In the genomic region with DNA sequence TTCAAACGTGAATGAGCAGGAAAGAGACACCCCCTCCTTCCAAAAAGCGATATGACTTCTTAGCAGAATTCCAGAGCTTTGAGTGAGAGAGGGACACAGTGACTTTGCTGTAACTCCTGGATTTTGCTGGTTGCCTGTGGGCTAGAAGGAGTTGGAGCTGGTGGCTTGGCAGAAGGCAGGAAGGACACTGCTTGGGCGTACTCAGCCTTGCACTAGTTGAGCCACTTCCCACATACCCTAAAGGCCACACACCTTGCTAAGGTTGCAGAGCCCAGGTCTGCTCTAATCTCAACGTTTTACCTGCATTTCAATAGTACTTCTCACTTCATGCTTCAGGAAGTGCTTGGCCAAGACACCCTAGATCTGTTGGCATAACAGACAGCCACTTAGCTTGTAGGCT, we compare ENCODE assay signal across 19 cellular contexts. TPM values are rescaled to one million over a fixed set of nuclear protein-coding genes. Genes with fewer than 3 reads are reported as not detected.
DNase-seq lines count a peak whose midpoint lies in the region; ATAC-seq, FAIRE-seq and TF ChIP-seq lines count a peak whose summit lies in the region.
"Had no signal": no experiment of that assay in that cellular context is flagged by ENCODE, and none has a peak within 500 bp of the region (broad histone marks: within the 10 kb centered on the region; RNA-seq: fewer than 3 reads in every experiment).

No MANE protein-coding gene starts in this region.

- H3K4me1 Mint-ChIP-seq in T-helper 1 cell treated with Interleukin-12 subunit alpha and Interleukin-12 subunit beta and Interleukin-4 antibody, amounts not matched to agents 30 μg/mL and 1 μg/mL, for 36 hours (ENCODE audit: low read depth) = peaks cover 17% of the 10 kb centered on the region
- H3K4me1 Mint-ChIP-seq in central memory CD8-positive, alpha-beta T cell = peaks cover 44% of the 10 kb centered on the region
- peaks cover 50% of the 10 kb centered on the region for H3K4me1 Mint-ChIP-seq in stimulated activated effector memory CD8-positive, alpha-beta T cell treated with anti-CD3 and anti-CD28 coated beads, Interleukin-12 subunit alpha, Interleukin-12 subunit beta, amount 100 ng/mL, for 72 hours

- peak; percentile 85 for FAIRE-seq in HTR-8/SVneo (lab: Jason Lieb, UNC)
- FAIRE-seq: G401.6, K562 had no signal

- H3K27me3 ChIP-seq in ascending aorta = no peaks in the 10 kb centered on the region

- peak overlapping the region; percentile 8 for H3K27ac Mint-ChIP-seq in T-helper 1 cell treated with Interleukin-12 subunit alpha and Interleukin-12 subunit beta and Interleukin-4 antibody, amounts not matched to agents 30 μg/mL and 1 μg/mL, for 36 hours
- peak overlapping the region; percentile 90 for H3K27ac Mint-ChIP-seq in central memory CD8-positive, alpha-beta T cell (ENCODE audit: low read depth)
- peak overlapping the region; percentile 55 for H3K27ac Mint-ChIP-seq in stimulated activated effector memory CD8-positive, alpha-beta T cell treated with anti-CD3 and anti-CD28 coated beads, Interleukin-12 subunit alpha, Interleukin-12 subunit beta, amount 100 ng/mL, for 72 hours

- no peak for ATAC-seq in central memory CD8-positive, alpha-beta T cell (replicated peaks; ENCODE audit: extremely low read depth, poor library complexity, severe bottlenecking)
- no peak for ATAC-seq in stimulated activated effector memory CD8-positive, alpha-beta T cell treated with anti-CD3 and anti-CD28 coated beads, Interleukin-12 subunit alpha, Interleukin-12 subunit beta, amount 100 ng/mL, for 72 hours

- no peaks in the 10 kb centered on the region for H3K9me3 Mint-ChIP-seq in T-helper 1 cell treated with Interleukin-12 subunit alpha and Interleukin-12 subunit beta and Interleukin-4 antibody, amounts not matched to agents 30 μg/mL and 1 μg/mL, for 36 hours
- peaks cover 9% of the 10 kb centered on the region for H3K9me3 Mint-ChIP-seq in central memory CD8-positive, alpha-beta T cell
- peaks cover 8% of the 10 kb centered on the region for H3K9me3 Mint-ChIP-seq in stimulated activated effector memory CD8-positive, alpha-beta T cell treated with anti-CD3 and anti-CD28 coated beads, Interleukin-12 subunit alpha, Interleukin-12 subunit beta, amount 100 ng/mL, for 72 hours

- H3K27me3 Mint-ChIP-seq in T-helper 1 cell treated with Interleukin-12 subunit alpha and Interleukin-12 subunit beta and Interleukin-4 antibody, amounts not matched to agents 30 μg/mL and 1 μg/mL, for 36 hours (ENCODE audit: low read depth) = no peaks in the 10 kb centered on the region
- H3K27me3 Mint-ChIP-seq in central memory CD8-positive, alpha-beta T cell = no peaks in the 10 kb centered on the region

- peaks cover 35% of the 10 kb centered on the region for H3K36me3 Mint-ChIP-seq in T-helper 1 cell treated with Interleukin-12 subunit alpha and Interleukin-12 subunit beta and Interleukin-4 antibody, amounts not matched to agents 30 μg/mL and 1 μg/mL, for 36 hours (ENCODE audit: low read depth)
- peaks cover 28% of the 10 kb centered on the region for H3K36me3 Mint-ChIP-seq in central memory CD8-positive, alpha-beta T cell (ENCODE audit: insufficient read depth)
- peaks cover 20% of the 10 kb centered on the region for H3K36me3 Mint-ChIP-seq in stimulated activated effector memory CD8-positive, alpha-beta T cell treated with anti-CD3 and anti-CD28 coated beads, Interleukin-12 subunit alpha, Interleukin-12 subunit beta, amount 100 ng/mL, for 72 hours

- H3K9me3 ChIP-seq in ascending aorta = no peaks in the 10 kb centered on the region
- H3K9me3 ChIP-seq: SK-N-SH had no signal

- H3K27ac ChIP-seq in ascending aorta = no peak overlapping the region
- H3K27ac ChIP-seq: 22Rv1 had no signal

- H3K4me3 Mint-ChIP-seq in T-helper 1 cell treated with Interleukin-12 subunit alpha and Interleukin-12 subunit beta and Interleukin-4 antibody, amounts not matched to agents 30 μg/mL and 1 μg/mL, for 36 hours = no peak overlapping the region
- H3K4me3 Mint-ChIP-seq in central memory CD8-positive, alpha-beta T cell = no peak overlapping the region
- H3K4me3 Mint-ChIP-seq in stimulated activated effector memory CD8-positive, alpha-beta T cell treated with anti-CD3 and anti-CD28 coated beads, Interleukin-12 subunit alpha, Interleukin-12 subunit beta, amount 100 ng/mL, for 72 hours = no peak overlapping the region
- H3K4me3 Mint-ChIP-seq: CD14-positive monocyte had no signal

- H3K36me3 ChIP-seq in ascending aorta = peaks cover 2% of the 10 kb centered on the region in 2 donors

- no peak overlapping the region for H3K4me3 ChIP-seq in ascending aorta
- H3K4me3 ChIP-seq: K562 had no signal

- DNase-seq in T-helper 1 cell (no peak), HTR-8/SVneo (ENCODE audit: insufficient read length, low spot score) (no peak), erythroblast (lab: John Stamatoyannopoulos, UW) (no peak), ascending aorta (ENCODE audit: low spot score in 2 of 2) (no peak), GOT3 (lab: John Stamatoyannopoulos, UW) (no peak)
- no peak for DNase-seq in central memory CD8-positive, alpha-beta T cell (ENCODE audit: low spot score in 2 of 2)
- DNase-seq in stimulated activated effector memory CD8-positive, alpha-beta T cell treated with anti-CD3 and anti-CD28 coated beads, Interleukin-12 subunit alpha, Interleukin-12 subunit beta, amount 100 ng/mL, for 72 hours (ENCODE audit: low spot score in 2 of 2) = no peak
- DNase-seq: COR-L47, NCI-H1105 treated with DMSO at 0.1 percent for 48 hours, NCI-H1694, NCI-H2081 treated with DMSO at 0.1 percent for 48 hours, NCI-H446 treated with DMSO at 0.1 percent for 48 hours, SHP77 treated with DMSO at 0.1 percent for 48 hours, SK-N-SH had no signal

- no peak for TF ChIP-seq CTCF in ascending aorta (IDR thresholded peaks at IDR 0.05)

- no peak for TF ChIP-seq POLR2A in erythroblast (IDR thresholded peaks at IDR 0.05; ENCODE audit: low read length)

- H3K4me1 ChIP-seq in ascending aorta = no peaks in the 10 kb centered on the region

- intact Hi-C loops in ascending aorta (cut with DNase I) = no loop called here

RNA-seq across cellular contexts. Expression of a gene that starts 30.6 kb away (rescaled TPM):
- 17.8 TPM for total RNA-seq in ascending aorta

RNA-seq across cellular contexts. Expression of a gene that starts 48.9 kb away (rescaled TPM):
- total RNA-seq in ascending aorta = 11.1 TPM

Comparison
In these comparisons a context has a peak if more than half of its experiments do, and no peak if none do; other contexts are left out.
1. H3K27ac Mint-ChIP-seq: peak in every context shown above with its lines; median percentile 90 in central memory CD8-positive, alpha-beta T cell; 55 in stimulated activated effector memory CD8-positive, alpha-beta T cell treated with anti-CD3 and anti-CD28 coated beads, Interleukin-12 subunit alpha, Interleukin-12 subunit beta, amount 100 ng/mL, for 72 hours; 8 in T-helper 1 cell treated with Interleukin-12 subunit alpha and Interleukin-12 subunit beta and Interleukin-4 antibody, amounts not matched to agents 30 μg/mL and 1 μg/mL, for 36 hours.